Comparison of ENCODE assay signal across 2 cellular contexts in genomic region chr7:54814401-54814800, GRCh38.
TF ChIP-seq lines count a peak whose summit lies in the region.

No MANE protein-coding gene starts in this region.

TF ChIP-seq in IMR-90, 13 proteins besides CTCF, POLR2A, EP300 and RAD21 (continued from another document):
- no peak for TF ChIP-seq ELK1 (IDR thresholded peaks at IDR 0.05; ENCODE audit: borderline replicate concordance, low read depth, low read length)
- no peak for TF ChIP-seq MAFK (IDR thresholded peaks at IDR 0.05; ENCODE audit: low read depth, low read length)
- TF ChIP-seq MXI1 (IDR thresholded peaks at IDR 0.05; ENCODE audit: borderline replicate concordance, low read depth, low read length), result no peak
- no peak for TF ChIP-seq RCOR1 (IDR thresholded peaks at IDR 0.05; ENCODE audit: insufficient replicate concordance, low read length)
- TF ChIP-seq CHD1 (IDR thresholded peaks at IDR 0.05; ENCODE audit: low read depth, low read length), result no peak
- TF ChIP-seq RFX5 (IDR thresholded peaks at IDR 0.05; ENCODE audit: low read depth, low read length), result no peak
- no peak for TF ChIP-seq CEBPB (IDR thresholded peaks at IDR 0.05; ENCODE audit: low read depth, low read length)
- TF ChIP-seq USF2 (IDR thresholded peaks at IDR 0.05; ENCODE audit: low read depth, low read length), result no peak

TF ChIP-seq in WTC11, 78 proteins besides CTCF, POLR2A, EP300 and RAD21 (continued from another document):
- TF ChIP-seq, protein P1, sequence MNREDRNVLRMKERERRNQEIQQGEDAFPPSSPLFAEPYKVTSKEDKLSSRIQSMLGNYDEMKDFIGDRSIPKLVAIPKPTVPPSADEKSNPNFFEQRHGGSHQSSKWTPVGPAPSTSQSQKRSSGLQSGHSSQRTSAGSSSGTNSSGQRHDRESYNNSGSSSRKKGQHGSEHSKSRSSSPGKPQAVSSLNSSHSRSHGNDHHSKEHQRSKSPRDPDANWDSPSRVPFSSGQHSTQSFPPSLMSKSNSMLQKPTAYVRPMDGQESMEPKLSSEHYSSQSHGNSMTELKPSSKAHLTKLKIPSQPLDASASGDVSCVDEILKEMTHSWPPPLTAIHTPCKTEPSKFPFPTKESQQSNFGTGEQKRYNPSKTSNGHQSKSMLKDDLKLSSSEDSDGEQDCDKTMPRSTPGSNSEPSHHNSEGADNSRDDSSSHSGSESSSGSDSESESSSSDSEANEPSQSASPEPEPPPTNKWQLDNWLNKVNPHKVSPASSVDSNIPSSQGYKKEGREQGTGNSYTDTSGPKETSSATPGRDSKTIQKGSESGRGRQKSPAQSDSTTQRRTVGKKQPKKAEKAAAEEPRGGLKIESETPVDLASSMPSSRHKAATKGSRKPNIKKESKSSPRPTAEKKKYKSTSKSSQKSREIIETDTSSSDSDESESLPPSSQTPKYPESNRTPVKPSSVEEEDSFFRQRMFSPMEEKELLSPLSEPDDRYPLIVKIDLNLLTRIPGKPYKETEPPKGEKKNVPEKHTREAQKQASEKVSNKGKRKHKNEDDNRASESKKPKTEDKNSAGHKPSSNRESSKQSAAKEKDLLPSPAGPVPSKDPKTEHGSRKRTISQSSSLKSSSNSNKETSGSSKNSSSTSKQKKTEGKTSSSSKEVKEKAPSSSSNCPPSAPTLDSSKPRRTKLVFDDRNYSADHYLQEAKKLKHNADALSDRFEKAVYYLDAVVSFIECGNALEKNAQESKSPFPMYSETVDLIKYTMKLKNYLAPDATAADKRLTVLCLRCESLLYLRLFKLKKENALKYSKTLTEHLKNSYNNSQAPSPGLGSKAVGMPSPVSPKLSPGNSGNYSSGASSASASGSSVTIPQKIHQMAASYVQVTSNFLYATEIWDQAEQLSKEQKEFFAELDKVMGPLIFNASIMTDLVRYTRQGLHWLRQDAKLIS (CRISPR knock-in tag; IDR thresholded peaks at IDR 0.05; ENCODE audit: borderline replicate concordance), result no peak
- TF ChIP-seq HMGXB4 (CRISPR knock-in tag; IDR thresholded peaks at IDR 0.05) (no peak), SMAD4 (CRISPR knock-in tag; IDR thresholded peaks at IDR 0.05) (no peak), USF2 (CRISPR knock-in tag; IDR thresholded peaks at IDR 0.05) (no peak), TCF7 (CRISPR knock-in tag; IDR thresholded peaks at IDR 0.05; ENCODE audit: low read depth) (no peak), ATF1 (CRISPR knock-in tag; IDR thresholded peaks at IDR 0.05) (no peak)
- TF ChIP-seq, protein P2, sequence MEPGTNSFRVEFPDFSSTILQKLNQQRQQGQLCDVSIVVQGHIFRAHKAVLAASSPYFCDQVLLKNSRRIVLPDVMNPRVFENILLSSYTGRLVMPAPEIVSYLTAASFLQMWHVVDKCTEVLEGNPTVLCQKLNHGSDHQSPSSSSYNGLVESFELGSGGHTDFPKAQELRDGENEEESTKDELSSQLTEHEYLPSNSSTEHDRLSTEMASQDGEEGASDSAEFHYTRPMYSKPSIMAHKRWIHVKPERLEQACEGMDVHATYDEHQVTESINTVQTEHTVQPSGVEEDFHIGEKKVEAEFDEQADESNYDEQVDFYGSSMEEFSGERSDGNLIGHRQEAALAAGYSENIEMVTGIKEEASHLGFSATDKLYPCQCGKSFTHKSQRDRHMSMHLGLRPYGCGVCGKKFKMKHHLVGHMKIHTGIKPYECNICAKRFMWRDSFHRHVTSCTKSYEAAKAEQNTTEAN (CRISPR knock-in tag; IDR thresholded peaks at IDR 0.05), result no peak
- TF ChIP-seq, protein P3, sequence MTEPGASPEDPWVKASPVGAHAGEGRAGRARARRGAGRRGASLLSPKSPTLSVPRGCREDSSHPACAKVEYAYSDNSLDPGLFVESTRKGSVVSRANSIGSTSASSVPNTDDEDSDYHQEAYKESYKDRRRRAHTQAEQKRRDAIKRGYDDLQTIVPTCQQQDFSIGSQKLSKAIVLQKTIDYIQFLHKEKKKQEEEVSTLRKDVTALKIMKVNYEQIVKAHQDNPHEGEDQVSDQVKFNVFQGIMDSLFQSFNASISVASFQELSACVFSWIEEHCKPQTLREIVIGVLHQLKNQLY (CRISPR knock-in tag; IDR thresholded peaks at IDR 0.05), result no peak
